8 cellular contexts compared by ENCODE assay signal in the genomic region with DNA sequence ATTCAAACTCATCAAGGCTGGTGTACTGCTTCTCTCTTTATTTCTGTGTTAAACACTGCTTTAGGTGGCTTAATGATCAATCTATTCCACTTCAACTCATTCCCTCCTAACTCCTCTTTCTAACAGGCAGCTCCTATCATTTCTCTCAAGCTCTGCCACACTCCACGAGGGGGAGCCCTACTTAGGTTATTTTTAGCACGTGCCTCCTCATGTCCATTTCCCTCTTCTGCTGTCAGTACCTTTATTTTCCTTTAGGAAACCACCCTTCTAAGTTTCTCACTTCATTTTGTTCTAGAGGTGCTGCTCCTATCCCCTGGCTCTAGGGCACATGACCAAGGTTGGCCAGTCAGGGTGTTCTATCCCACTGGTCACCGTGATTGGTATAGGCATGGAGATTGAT. TPM values are rescaled to one million over a fixed set of nuclear protein-coding genes. Genes with fewer than 3 reads are reported as not detected.
DNase-seq lines count a peak whose midpoint lies in the region; ATAC-seq, FAIRE-seq and TF ChIP-seq lines count a peak whose summit lies in the region.

No MANE protein-coding gene starts in this region.

- WGBS in tibial nerve, 2 donors, result 27 to 34% methylated on average over 3 of the region's 3 CpGs

- H3K4me1 ChIP-seq in tibial nerve, result no peaks in the 10 kb centered on the region

- no peaks in the 10 kb centered on the region for H3K9me3 ChIP-seq in tibial nerve

- TF ChIP-seq CTCF in tibial nerve (IDR thresholded peaks at IDR 0.05), result peak in 1 of 5 experiments; percentile 7

- TF ChIP-seq POLR2A in tibial nerve (IDR thresholded peaks at IDR 0.05), result no peak

- H3K27ac ChIP-seq in epithelial cell of prostate (no peak overlapping the region), tibial nerve (no peak overlapping the region)

- no peaks in the 10 kb centered on the region for H3K36me3 ChIP-seq in tibial nerve

- no peak overlapping the region for H3K4me3 ChIP-seq in tibial nerve

- TF ChIP-seq EP300 in tibial nerve (IDR thresholded peaks at IDR 0.05), result no peak

- DNase-seq in stimulated activated CD4-positive, alpha-beta T cell treated with anti-CD3 and anti-CD28 coated beads, Interleukin-15, amount 100 ng/mL, for 24 hours, result peak; percentile 2
- no peak for DNase-seq in stimulated activated CD4-positive, alpha-beta T cell treated with anti-CD3 and anti-CD28 coated beads, Interleukin-4, amount 100 ng/mL, for 1 hour
- DNase-seq in NCI-H748 (lab: John Stamatoyannopoulos, UW; ENCODE audit: unreplicated experiment) (peak; percentile 80), epithelial cell of prostate (ENCODE audit: low read depth, low spot score) (peak; percentile 18), urothelium cell line (ENCODE audit: low spot score) (peak; percentile 7), NCI-H128 (lab: John Stamatoyannopoulos, UW; ENCODE audit: unreplicated experiment) (no peak), tibial nerve (ENCODE audit: low spot score in 2 of 2) (no peak)

- FAIRE-seq in urothelium cell line (lab: Jason Lieb, UNC), result no peak

- ATAC-seq in HG02840 (IDR thresholded peaks at IDR 0.05; ENCODE audit: low FRiP score, unreplicated experiment), result no peak

- H3K27me3 ChIP-seq in tibial nerve, result no peaks in the 10 kb centered on the region

RNA-seq across cellular contexts. Expression of a gene that starts 6.7 kb away (rescaled TPM):
- total RNA-seq in tibial nerve, result not detected

Comparison
In these comparisons a context has a peak if more than half of its experiments do, and no peak if none do; other contexts are left out.
1. DNase-seq: peak in stimulated activated CD4-positive, alpha-beta T cell treated with anti-CD3 and anti-CD28 coated beads, Interleukin-15, amount 100 ng/mL, for 24 hours (single experiment), NCI-H748 (single experiment), epithelial cell of prostate (single experiment) and urothelium cell line (single experiment); none in stimulated activated CD4-positive, alpha-beta T cell treated with anti-CD3 and anti-CD28 coated beads, Interleukin-4, amount 100 ng/mL, for 1 hour (single experiment), NCI-H128 (single experiment) and tibial nerve (0 of 2).